Comparison of ENCODE assay signal across 17 cellular contexts in genomic region chr2:8489751-8490150, GRCh38.
DNase-seq lines count a peak whose midpoint lies in the region; ATAC-seq and TF ChIP-seq lines count a peak whose summit lies in the region.
"Had no signal": no experiment of that assay in that cellular context is flagged by ENCODE, and none has a peak within 500 bp of the region (broad histone marks: within the 10 kb centered on the region; RNA-seq: fewer than 3 reads in every experiment).

No MANE protein-coding gene starts in this region.

- H3K4me2 ChIP-seq in osteoblast (ENCODE audit: insufficient read depth, low read length), result no peak overlapping the region

- peak overlapping the region; percentile 87 for H3K4me3 ChIP-seq in CD4-positive, CD25-positive, alpha-beta regulatory T cell (ENCODE audit: low read depth, low read length)
- no peak overlapping the region for H3K4me3 ChIP-seq in CD8-positive, alpha-beta memory T cell (ENCODE audit: low read length)
- H3K4me3 ChIP-seq in osteoblast (ENCODE audit: insufficient read depth, low read length) (no peak overlapping the region), heart right ventricle (no peak overlapping the region)
- H3K4me3 ChIP-seq: Peyer's patch had no signal

- 98 to 99% methylated on average over 8 of the region's 8 CpGs for WGBS in heart right ventricle, 2 donors

- H3K27me3 Mint-ChIP-seq in CD4-positive, CD25-positive, alpha-beta regulatory T cell, result no peaks in the 10 kb centered on the region
- H3K27me3 Mint-ChIP-seq in CD8-positive, alpha-beta memory T cell, result peaks cover 0 to 1% of the 10 kb centered on the region in 2 donors
- peaks cover 3% of the 10 kb centered on the region for H3K27me3 Mint-ChIP-seq in chondrocyte (ENCODE audit: low read depth)

- peak overlapping the region in 2 of 3 donors; percentile 95 to 96 for H3K27ac Mint-ChIP-seq in CD4-positive, CD25-positive, alpha-beta regulatory T cell
- peak overlapping the region; percentile 69 to 100 (median 97) for H3K27ac Mint-ChIP-seq in CD8-positive, alpha-beta memory T cell
- H3K27ac Mint-ChIP-seq in chondrocyte (ENCODE audit: unreplicated experiment), result no peak overlapping the region

- peak overlapping the region in 2 of 4 donors; percentile 50 to 67 for H3K4me3 Mint-ChIP-seq in CD4-positive, CD25-positive, alpha-beta regulatory T cell
- peak overlapping the region in 4 of 7 donors; percentile 12 to 92 (median 91) for H3K4me3 Mint-ChIP-seq in CD8-positive, alpha-beta memory T cell
- H3K4me3 Mint-ChIP-seq in chondrocyte (ENCODE audit: unreplicated experiment), result no peak overlapping the region

- no peak overlapping the region for H2AFZ ChIP-seq in osteoblast (ENCODE audit: low read length)

- CTCF ChIA-PET in CD8-positive, alpha-beta memory T cell (lab: Charles Lee), result interaction anchor here (1.6 to 2.2 kb wide), 3 partner anchors 12 to 36 kb away, joined by 3 to 12 read pairs (median 5); no protein-coding TSS in a partner anchor

- H3K4me1 Mint-ChIP-seq in CD4-positive, CD25-positive, alpha-beta regulatory T cell, result peaks cover 14 to 48% (median 35%) of the 10 kb centered on the region in 4 donors
- H3K4me1 Mint-ChIP-seq in CD8-positive, alpha-beta memory T cell, result peaks cover 48 to 55% (median 53%) of the 10 kb centered on the region in 3 donors
- H3K4me1 Mint-ChIP-seq in chondrocyte (ENCODE audit: low read depth), result peaks cover 18% of the 10 kb centered on the region

- H4K20me1 ChIP-seq in osteoblast (ENCODE audit: insufficient read depth, low read length), result no peaks in the 10 kb centered on the region

- POLR2A ChIA-PET in CD8-positive, alpha-beta memory T cell (lab: Charles Lee), result interaction anchor here (1.8 kb wide), 1 partner anchor 193 kb away, joined by 5 read pairs; the partner anchor contains the start of gene ID2

- ATAC-seq in CD4-positive, CD25-positive, alpha-beta regulatory T cell (ENCODE audit: low read depth in 2 of 2), result no peak
- ATAC-seq in heart right ventricle (no peak), GM18868 (IDR thresholded peaks at IDR 0.05; ENCODE audit: unreplicated experiment) (no peak)

- H3K79me2 ChIP-seq in osteoblast (ENCODE audit: insufficient read depth, low read length), result no peaks in the 10 kb centered on the region

- H3K27me3 ChIP-seq in CD4-positive, CD25-positive, alpha-beta regulatory T cell (ENCODE audit: control insufficient read depth, insufficient read depth, low read length), result no peaks in the 10 kb centered on the region
- H3K27me3 ChIP-seq in CD8-positive, alpha-beta memory T cell (ENCODE audit: insufficient read depth, low read length, poor library complexity, severe bottlenecking), result no peaks in the 10 kb centered on the region
- H3K27me3 ChIP-seq in osteoblast (ENCODE audit: insufficient read depth, low read length), result peaks cover 5% of the 10 kb centered on the region
- no peaks in the 10 kb centered on the region for H3K27me3 ChIP-seq in heart right ventricle
- H3K27me3 ChIP-seq: BE2C, Peyer's patch had no signal

- no peaks in the 10 kb centered on the region for H3K36me3 Mint-ChIP-seq in CD4-positive, CD25-positive, alpha-beta regulatory T cell
- H3K36me3 Mint-ChIP-seq in CD8-positive, alpha-beta memory T cell, result no peaks in the 10 kb centered on the region
- no peaks in the 10 kb centered on the region for H3K36me3 Mint-ChIP-seq in chondrocyte (ENCODE audit: low read depth)

- no peak for TF ChIP-seq CTCF in chondrocyte (IDR thresholded peaks at IDR 0.05)
- TF ChIP-seq CTCF in osteoblast (IDR thresholded peaks at IDR 0.05; ENCODE audit: extremely low read depth, low read depth, low read length), result no peak
- TF ChIP-seq CTCF in heart right ventricle (IDR thresholded peaks at IDR 0.05), result no peak

- no peaks in the 10 kb centered on the region for H3K9me3 ChIP-seq in CD4-positive, CD25-positive, alpha-beta regulatory T cell (ENCODE audit: control insufficient read depth in 2 of 2, low read length in 2 of 2)
- no peaks in the 10 kb centered on the region for H3K9me3 ChIP-seq in CD8-positive, alpha-beta memory T cell (ENCODE audit: low read length)
- H3K9me3 ChIP-seq in osteoblast (ENCODE audit: low read depth, low read length) (no peaks in the 10 kb centered on the region), heart right ventricle (no peaks in the 10 kb centered on the region)
- H3K9me3 ChIP-seq: BE2C, Peyer's patch had no signal

- DNase-seq in CD4-positive, CD25-positive, alpha-beta regulatory T cell, result no peak
- DNase-seq in CD8-positive, alpha-beta memory T cell, result no peak
- DNase-seq in chondrocyte (ENCODE audit: low spot score), result peak; percentile 50
- DNase-seq in osteoblast (ENCODE audit: insufficient read length, low spot score, missing footprints), result peak; percentile 61
- no peak for DNase-seq in GOT3 (lab: John Stamatoyannopoulos, UW)
- no peak for DNase-seq in heart right ventricle
- DNase-seq: BE2C, COR-L47, DMS53, HCEC 1CT, Karpas-422, NCI-H1105 treated with DMSO at 0.1 percent for 48 hours, NCI-H2029, NCI-H510A treated with DMSO at 0.1 percent for 48 hours, SHP77 had no signal

- intact Hi-C loops in heart right ventricle (cut with DNase I), result loop anchor here in 2 of 10 donors (10.0 kb wide), 2 partner anchors 85 to 105 kb away; no protein-coding TSS in a partner anchor

- no peaks in the 10 kb centered on the region for H3K9me3 Mint-ChIP-seq in CD4-positive, CD25-positive, alpha-beta regulatory T cell
- H3K9me3 Mint-ChIP-seq in CD8-positive, alpha-beta memory T cell, result no peaks in the 10 kb centered on the region
- H3K9me3 Mint-ChIP-seq in chondrocyte (ENCODE audit: low read depth), result no peaks in the 10 kb centered on the region

- peak overlapping the region; percentile 88 for H3K27ac ChIP-seq in CD4-positive, CD25-positive, alpha-beta regulatory T cell (ENCODE audit: insufficient read depth, low read length, poor library complexity, severe bottlenecking)
- H3K27ac ChIP-seq in CD8-positive, alpha-beta memory T cell (ENCODE audit: low read depth, low read length), result no peak overlapping the region
- H3K27ac ChIP-seq in osteoblast (ENCODE audit: low read depth, low read length) (no peak overlapping the region), heart right ventricle (no peak overlapping the region)

- no peaks in the 10 kb centered on the region for H3K36me3 ChIP-seq in CD4-positive, CD25-positive, alpha-beta regulatory T cell (ENCODE audit: control insufficient read depth, insufficient read depth, low read length)
- no peaks in the 10 kb centered on the region for H3K36me3 ChIP-seq in CD8-positive, alpha-beta memory T cell (ENCODE audit: insufficient read depth, low read length)
- H3K36me3 ChIP-seq in osteoblast (ENCODE audit: insufficient read depth, low read length) (no peaks in the 10 kb centered on the region), heart right ventricle (no peaks in the 10 kb centered on the region)
- H3K36me3 ChIP-seq: BE2C, Peyer's patch had no signal

- H3K4me1 ChIP-seq in CD4-positive, CD25-positive, alpha-beta regulatory T cell (ENCODE audit: control insufficient read depth, insufficient read depth, low read length, poor library complexity, severe bottlenecking), result peaks cover 42% of the 10 kb centered on the region
- peaks cover 39% of the 10 kb centered on the region for H3K4me1 ChIP-seq in CD8-positive, alpha-beta memory T cell (ENCODE audit: insufficient read depth, low read length)
- H3K4me1 ChIP-seq in osteoblast (ENCODE audit: insufficient read depth, low read length) (no peaks in the 10 kb centered on the region), heart right ventricle (peaks cover 6 to 60% (median 34%) of the 10 kb centered on the region in 9 donors)
- H3K4me1 ChIP-seq: BE2C had no signal

Comparison
In these comparisons a context has a peak if more than half of its experiments do, and no peak if none do; other contexts are left out.
1. DNase-seq: peak in chondrocyte (single experiment) and osteoblast (single experiment); none in CD4-positive, CD25-positive, alpha-beta regulatory T cell (0 of 3), CD8-positive, alpha-beta memory T cell (0 of 5), GOT3 (single experiment) and heart right ventricle (0 of 2).